Comparison of ENCODE assay signal across 1 cellular context in genomic region chr11:118211006-118211405, GRCh38.
TF ChIP-seq lines count a peak whose summit lies in the region.

No MANE protein-coding gene starts in this region.

TF ChIP-seq in HepG2, 621 proteins besides CTCF, POLR2A, EP300 and RAD21:
- no peak for TF ChIP-seq ZSCAN21 (CRISPR knock-in tag; IDR thresholded peaks at IDR 0.05; ENCODE audit: borderline replicate concordance)
- no peak for TF ChIP-seq MAZ (IDR thresholded peaks at IDR 0.05; ENCODE audit: borderline replicate concordance, low read depth, low read length)
- no peak for TF ChIP-seq MAZ (CRISPR knock-in tag; IDR thresholded peaks at IDR 0.05; ENCODE audit: low read depth)
